Comparison of ENCODE assay signal across 26 cellular contexts in genomic region chr5:1059884-1060263, GRCh38. TPM values are rescaled to one million over a fixed set of nuclear protein-coding genes. Genes with fewer than 3 reads are reported as not detected.
A peak's percentile ranks its signal among the peaks of the same experiment; 100 is the strongest.
DNase-seq lines count a peak whose midpoint lies in the region; ATAC-seq, FAIRE-seq and TF ChIP-seq lines count a peak whose summit lies in the region.
"Had no signal": no experiment of that assay in that cellular context is flagged by ENCODE, and none has a peak within 500 bp of the region (broad histone marks: within the 10 kb centered on the region; RNA-seq: fewer than 3 reads in every experiment).

No MANE protein-coding gene starts in this region.

- H3K36me3 ChIP-seq in liver (ENCODE audit: control insufficient read depth in 4 of 4, insufficient read depth in 3 of 4, low read depth in 1 of 4, low read length in 3 of 4) (peaks cover 12 to 71% (median 36%) of the 10 kb centered on the region in 4 donors), HepG2 (replicated peaks in 1 of 2; ENCODE audit: control insufficient read depth in 1 of 2, insufficient read depth in 2 of 2, low read length in 2 of 2) (peaks cover 32 to 67% of the 10 kb centered on the region in 2 experiments; a peak in 4 of 5 replicates), endodermal cell (ENCODE audit: control insufficient read depth, insufficient read depth, low read length) (peaks cover 11% of the 10 kb centered on the region), right lobe of liver (peaks cover 0 to 72% (median 22%) of the 10 kb centered on the region in 4 donors)

- H2AFZ ChIP-seq in HepG2 (ENCODE audit: low read length) = no peak overlapping the region

- H3K4me3 ChIP-seq in liver (ENCODE audit: low read depth in 1 of 3, low read length in 3 of 3) (no peak overlapping the region), HepG2 (replicated peaks in 1 of 3; ENCODE audit: insufficient read depth in 1 of 3, low read depth in 2 of 3, low read length in 3 of 3) (no peak overlapping the region), endodermal cell (ENCODE audit: low read length) (no peak overlapping the region), right lobe of liver (no peak overlapping the region)
- H3K4me3 ChIP-seq: SK-N-MC had no signal

- peak in 1 of 2 donors; percentile 57 for TF ChIP-seq RAD21 in liver (IDR thresholded peaks at IDR 0.05)
- no peak for TF ChIP-seq RAD21 in HepG2 (CRISPR knock-in tag; IDR thresholded peaks at IDR 0.05)

- H3K4me1 ChIP-seq in liver (ENCODE audit: control insufficient read depth in 4 of 4, insufficient read depth in 4 of 4, low read length in 3 of 4) = peaks cover 0 to 27% (median 18%) of the 10 kb centered on the region in 4 donors
- H3K4me1 ChIP-seq in HepG2 (ENCODE audit: insufficient read depth, low read length) = no peaks in the 10 kb centered on the region
- H3K4me1 ChIP-seq in endodermal cell (ENCODE audit: control insufficient read depth, insufficient read depth, low read length) = no peaks in the 10 kb centered on the region
- H3K4me1 ChIP-seq in right lobe of liver = peaks cover 0 to 7% (median 0%) of the 10 kb centered on the region in 4 donors

- no peak overlapping the region for H3K27ac Mint-ChIP-seq in endodermal cell
- H3K27ac Mint-ChIP-seq: B cell; CD8-positive, alpha-beta memory T cell; IgD-negative memory B cell had no signal

- POLR2A ChIA-PET in HepG2 (lab: Yijun Ruan, JAX) = no interaction called here

- intact Hi-C loops in HepG2 (cut with micrococcal nuclease; ENCODE audit: unreplicated experiment) = loop anchor here (10.0 kb wide), 1 partner anchor 85 kb away; no protein-coding TSS in a partner anchor
- intact Hi-C loops in right lobe of liver (cut with DNase I) = no loop called here

- TF ChIP-seq CTCF in liver (IDR thresholded peaks at IDR 0.05; ENCODE audit: low read depth, low read length, missing input control) (no peak), HepG2 (CRISPR knock-in tag; IDR thresholded peaks at IDR 0.05) (no peak), endodermal cell (conservative IDR thresholded peaks at IDR 0.05) (no peak), right lobe of liver (IDR thresholded peaks at IDR 0.05) (no peak)

- no peaks in the 10 kb centered on the region for H3K4me1 Mint-ChIP-seq in endodermal cell
- H3K4me1 Mint-ChIP-seq: B cell; CD8-positive, alpha-beta memory T cell; IgD-negative memory B cell had no signal

- H3K9me3 ChIP-seq in liver (ENCODE audit: control insufficient read depth in 4 of 4, low read length in 3 of 4) = no peaks in the 10 kb centered on the region
- no peaks in the 10 kb centered on the region for H3K9me3 ChIP-seq in HepG2 (ENCODE audit: low read length)
- no peaks in the 10 kb centered on the region for H3K9me3 ChIP-seq in endodermal cell (ENCODE audit: control insufficient read depth, low read length)
- H3K9me3 ChIP-seq in right lobe of liver = no peaks in the 10 kb centered on the region

- H3K9me3 Mint-ChIP-seq in endodermal cell = no peaks in the 10 kb centered on the region
- H3K9me3 Mint-ChIP-seq: CD8-positive, alpha-beta memory T cell; IgD-negative memory B cell had no signal

- 36% methylated on average over 17 of the region's 17 CpGs for WGBS in liver
- 97% methylated on average over 9 of the region's 17 CpGs for WGBS in HepG2 (ENCODE audit: low lambda C conversion rate)
- 88 to 98% methylated on average over 15 to 17 of the region's 17 CpGs for WGBS in endodermal cell (ENCODE audit: insufficient coverage in 1 of 2, insufficient read length in 1 of 2), 2 experiments
- 60% methylated on average over 1 of the region's 17 CpGs for WGBS in right lobe of liver (ENCODE audit: insufficient coverage, low coverage, low lambda C conversion rate, missing lambda C conversion rate)

- no peak for TF ChIP-seq EP300 in HepG2 (IDR thresholded peaks at IDR 0.05; ENCODE audit: low read depth in 2 of 2, low read length in 2 of 2)
- no peak for TF ChIP-seq EP300 in HepG2 (CRISPR knock-in tag; IDR thresholded peaks at IDR 0.05; ENCODE audit: borderline replicate concordance)

- no peak overlapping the region for H3K4me2 ChIP-seq in HepG2 (ENCODE audit: low read depth, low read length)
- H3K4me2 ChIP-seq: KMS-11 had no signal

- no peaks in the 10 kb centered on the region for H3K79me2 ChIP-seq in HepG2 (ENCODE audit: insufficient read depth, low read length)

- CTCF ChIA-PET in HepG2 (lab: Yijun Ruan, JAX; ENCODE audit: low intra/inter-chr PET ratio, low total read pairs) = no interaction called here

- FAIRE-seq in HepG2 (lab: Jason Lieb, UNC) = no peak
- FAIRE-seq: GM12891, GM19239, H1 had no signal

- BruUV-seq in HepG2 (replicated peaks; lab: Mats Ljungman, UMichigan) = no TSS peak

- ATAC-seq in HepG2 (no peak), right lobe of liver (peak; percentile 60 to 87 (median 76)), GM18867 (IDR thresholded peaks at IDR 0.05; ENCODE audit: unreplicated experiment) (no peak)
- ATAC-seq: HCT116 had no signal

- no peak for DNase-seq in HepG2 (ENCODE audit: low spot score)
- DNase-seq in endodermal cell = no peak
- peak; percentile 65 to 89 (median 86) for DNase-seq in right lobe of liver
- DNase-seq in NCI-H345 treated with DMSO at 0.1 percent for 48 hours (lab: John Stamatoyannopoulos, UW; ENCODE audit: unreplicated experiment) = no peak
- DNase-seq in medulla oblongata (ENCODE audit: extremely low spot score) = no peak
- DNase-seq: CD8-positive, alpha-beta memory T cell; DMS79 treated with DMSO at 0.1 percent for 48 hours; GF-D8; MM.1S; NCI-H2029; NCI-H446 treated with DMSO at 0.1 percent for 48 hours; NCI-H526; NCI-H82; SIG-M5 had no signal

- peak overlapping the region in 1 of 2 donors; percentile 12 for H3K27ac ChIP-seq in liver (ENCODE audit: low read depth in 1 of 2, low read length in 2 of 2)
- H3K27ac ChIP-seq in HepG2 (ENCODE audit: extremely low read length, insufficient read depth, low read length) = no peak overlapping the region
- peak overlapping the region; percentile 53 for H3K27ac ChIP-seq in endodermal cell (ENCODE audit: low read depth, low read length)
- peak overlapping the region in 1 of 3 donors; percentile 33 for H3K27ac ChIP-seq in right lobe of liver
- H3K27ac ChIP-seq: C4-2B, KMS-11, RWPE1, SK-N-MC had no signal

- no peaks in the 10 kb centered on the region for H4K20me1 ChIP-seq in HepG2 (ENCODE audit: insufficient read depth, low read length)

- H3K27me3 ChIP-seq in liver (ENCODE audit: control insufficient read depth in 4 of 4, insufficient read depth in 4 of 4, low read length in 3 of 4) = no peaks in the 10 kb centered on the region
- no peaks in the 10 kb centered on the region for H3K27me3 ChIP-seq in HepG2 (ENCODE audit: control insufficient read depth in 1 of 2, insufficient read depth in 2 of 2, low read length in 2 of 2)
- no peaks in the 10 kb centered on the region for H3K27me3 ChIP-seq in endodermal cell (ENCODE audit: control insufficient read depth, insufficient read depth, low read length, poor library complexity, severe bottlenecking)
- H3K27me3 ChIP-seq in right lobe of liver = no peaks in the 10 kb centered on the region

- no peaks in the 10 kb centered on the region for H3K27me3 Mint-ChIP-seq in endodermal cell (ENCODE audit: insufficient read depth)
- H3K27me3 Mint-ChIP-seq: B cell; CD8-positive, alpha-beta memory T cell; IgD-negative memory B cell had no signal

- TF ChIP-seq POLR2A in HepG2 (IDR thresholded peaks at IDR 0.05; ENCODE audit: insufficient read depth in 1 of 2, low read depth in 2 of 2, low read length in 2 of 2) (no peak), right lobe of liver (IDR thresholded peaks at IDR 0.05) (no peak)

- H3K4me3 Mint-ChIP-seq in endodermal cell = no peak overlapping the region
- H3K4me3 Mint-ChIP-seq: B cell; CD8-positive, alpha-beta memory T cell; IgD-negative memory B cell had no signal

- in situ Hi-C loops in HepG2 (cut with HindIII; ENCODE audit: extremely low pct_ligation_motif_present, low pct_unique_long_range_greater_than_20kb) = no loop called here

- H3K9ac ChIP-seq in liver (ENCODE audit: low read depth in 1 of 2, low read length in 2 of 2) = no peak overlapping the region
- H3K9ac ChIP-seq in HepG2 (ENCODE audit: insufficient read depth, low read depth, low read length) = no peak overlapping the region
- no peak overlapping the region for H3K9ac ChIP-seq in endodermal cell (ENCODE audit: extremely low read depth, low read length, poor library complexity, severe bottlenecking)
- H3K9ac ChIP-seq: KMS-11 had no signal

- H3K36me3 Mint-ChIP-seq in endodermal cell (ENCODE audit: low read depth) = peaks cover 27% of the 10 kb centered on the region

RNA-seq across cellular contexts. Expression of gene NKD2, which starts 51.3 kb away (rescaled TPM):
- total RNA-seq in liver = 1 to 10 TPM in 1 of 2 donors, under 1 TPM in 1; 0.09 to 1.3 TPM
- polyA plus RNA-seq in liver = under 1 TPM; 0.28 to 0.57 TPM
- total RNA-seq in HepG2 (2016; rRNA removed; fragmentation: Illumina TruSeq; extraction: Trizol) = 0.53 and 0.94 TPM in 2 replicates
- 0.26 and 0.91 TPM in 2 replicates for total RNA-seq in HepG2 (2016; cell fraction: cytosol; rRNA removed; fragmentation: Illumina TruSeq; extraction: Trizol; ENCODE audit: low read depth)
- 0.77 and 1.1 TPM in 2 replicates for total RNA-seq in HepG2 (2016; cell fraction: insoluble cytoplasmic fraction; rRNA removed; fragmentation: Illumina TruSeq; extraction: Trizol)
- total RNA-seq in HepG2 (2016; cell fraction: membrane; rRNA removed; fragmentation: Illumina TruSeq; extraction: Trizol) = 0.48 and 0.90 TPM in 2 replicates
- 0.81 and 2.0 TPM in 2 replicates for total RNA-seq in HepG2 (2016; cell fraction: nucleus; rRNA removed; fragmentation: Illumina TruSeq; extraction: Trizol)
- polyA plus RNA-seq in HepG2 (2011; rRNA removed) = 0.81 and 0.82 TPM in 2 replicates
- polyA plus RNA-seq in HepG2 (2011; cell fraction: cytosol; rRNA removed) = 0.13 and 0.70 TPM in 2 replicates
- polyA plus RNA-seq in HepG2 (2011; cell fraction: nucleus; rRNA removed) = 10.6 and 14.1 TPM in 2 replicates
- 0.39 and 0.79 TPM in 2 replicates for polyA plus RNA-seq in HepG2 (2012)
- polyA plus RNA-seq in HepG2 (2016; cell fraction: cytosol; fragmentation: Illumina TruSeq; extraction: Trizol; ENCODE audit: low read depth) = 0.59 and 0.60 TPM in 2 replicates
- 1.1 and 1.2 TPM in 2 replicates for polyA plus RNA-seq in HepG2 (2016; cell fraction: insoluble cytoplasmic fraction; fragmentation: Illumina TruSeq; extraction: Trizol; ENCODE audit: low read depth)
- polyA plus RNA-seq in HepG2 (2016; cell fraction: membrane; fragmentation: Illumina TruSeq; extraction: Trizol; ENCODE audit: low read depth) = 0.76 and 0.84 TPM in 2 replicates
- polyA plus RNA-seq in HepG2 (2016; cell fraction: nucleus; fragmentation: Illumina TruSeq; extraction: Trizol; ENCODE audit: insufficient read depth, low read depth) = 5.1 and 6.3 TPM in 2 replicates
- 1.6 TPM in 1 of 2 replicates, not detected in the other for polyA minus RNA-seq in HepG2 (2011; rRNA and poly(A)+ RNA removed; ENCODE audit: low replicate concordance)
- polyA minus RNA-seq in HepG2 (2011; cell fraction: cytosol; rRNA and poly(A)+ RNA removed) = 0.30 and 0.62 TPM in 2 replicates
- polyA minus RNA-seq in HepG2 (2011; cell fraction: nucleus; rRNA and poly(A)+ RNA removed) = 0.62 and 1.0 TPM in 2 replicates
- total RNA-seq in endodermal cell = 10 to 100 TPM; 11.2 to 13.9 TPM
- polyA plus RNA-seq in endodermal cell (2013, experiment 1 of 2) = 63.1 TPM
- polyA plus RNA-seq in endodermal cell (2013, experiment 2 of 2) = 59.4 TPM
- 1 to 10 TPM in 4 of 6 experiments, under 1 TPM in 2; 0.93 to 2.9 (median 2.2) TPM for total RNA-seq in right lobe of liver
- polyA plus RNA-seq: CD8-positive, alpha-beta memory T cell; IgD-negative memory B cell had no signal

RNA-seq across cellular contexts. Expression of gene SLC12A7, which starts 52.0 kb away (rescaled TPM):
- total RNA-seq in liver (10 to 100 TPM; 27.1 to 64.2 TPM), HepG2 (2016; rRNA removed; fragmentation: Illumina TruSeq; extraction: Trizol) (7.4 and 14.0 TPM in 2 replicates), endodermal cell (10 to 100 TPM; 58.9 to 61.6 TPM), right lobe of liver (10 to 100 TPM; 38.9 to 65.2 (median 53.3) TPM)
- polyA plus RNA-seq in liver (10 to 100 TPM; 12.3 to 30.8 TPM), HepG2 (2011; rRNA removed) (18.5 and 25.6 TPM in 2 replicates)
- total RNA-seq in HepG2 (2016; cell fraction: cytosol; rRNA removed; fragmentation: Illumina TruSeq; extraction: Trizol; ENCODE audit: low read depth) = 9.5 and 12.5 TPM in 2 replicates
- 5.2 and 15.7 TPM in 2 replicates for total RNA-seq in HepG2 (2016; cell fraction: insoluble cytoplasmic fraction; rRNA removed; fragmentation: Illumina TruSeq; extraction: Trizol)
- total RNA-seq in HepG2 (2016; cell fraction: membrane; rRNA removed; fragmentation: Illumina TruSeq; extraction: Trizol) = 6.9 and 7.7 TPM in 2 replicates
- total RNA-seq in HepG2 (2016; cell fraction: nucleus; rRNA removed; fragmentation: Illumina TruSeq; extraction: Trizol) = 21.8 and 25.8 TPM in 2 replicates
- 11.8 and 15.1 TPM in 2 replicates for polyA plus RNA-seq in HepG2 (2011; cell fraction: cytosol; rRNA removed)
- polyA plus RNA-seq in HepG2 (2011; cell fraction: nucleus; rRNA removed) = 164 and 213 TPM in 2 replicates
- 28.2 and 30.9 TPM in 2 replicates for polyA plus RNA-seq in HepG2 (2012)
- polyA plus RNA-seq in HepG2 (2016; cell fraction: cytosol; fragmentation: Illumina TruSeq; extraction: Trizol; ENCODE audit: low read depth) = 1.4 and 1.6 TPM in 2 replicates
- 6.3 and 7.6 TPM in 2 replicates for polyA plus RNA-seq in HepG2 (2016; cell fraction: insoluble cytoplasmic fraction; fragmentation: Illumina TruSeq; extraction: Trizol; ENCODE audit: low read depth)
- 3.2 and 3.7 TPM in 2 replicates for polyA plus RNA-seq in HepG2 (2016; cell fraction: membrane; fragmentation: Illumina TruSeq; extraction: Trizol; ENCODE audit: low read depth)
- polyA plus RNA-seq in HepG2 (2016; cell fraction: nucleus; fragmentation: Illumina TruSeq; extraction: Trizol; ENCODE audit: insufficient read depth, low read depth) = 88.5 and 93.5 TPM in 2 replicates
- 6.3 and 47.1 TPM in 2 replicates for polyA minus RNA-seq in HepG2 (2011; rRNA and poly(A)+ RNA removed; ENCODE audit: low replicate concordance)
- 14.7 and 16.2 TPM in 2 replicates for polyA minus RNA-seq in HepG2 (2011; cell fraction: cytosol; rRNA and poly(A)+ RNA removed)
- polyA minus RNA-seq in HepG2 (2011; cell fraction: nucleus; rRNA and poly(A)+ RNA removed) = 40.3 and 44.4 TPM in 2 replicates
- polyA plus RNA-seq in endodermal cell (2013, experiment 1 of 2) = 45.1 TPM
- 40.0 TPM for polyA plus RNA-seq in endodermal cell (2013, experiment 2 of 2)

Comparison
In these comparisons a context has a peak if more than half of its experiments do, and no peak if none do; other contexts are left out.
1. ATAC-seq: peak in right lobe of liver (4 of 4); none in HepG2 (single experiment) and GM18867 (single experiment).
2. DNase-seq: peak in right lobe of liver (3 of 3); none in HepG2 (single experiment), endodermal cell (single experiment), NCI-H345 treated with DMSO at 0.1 percent for 48 hours (single experiment) and medulla oblongata (single experiment).